ENCODE assay signal across 28 cellular contexts in genomic region chr9:116599342-116599884, GRCh38.
DNase-seq lines count a peak whose midpoint lies in the region; ATAC-seq and TF ChIP-seq lines count a peak whose summit lies in the region.
"Had no signal": no experiment of that assay in that cellular context is flagged by ENCODE, and none has a peak within 500 bp of the region (broad histone marks: within the 10 kb centered on the region; RNA-seq: fewer than 3 reads in every experiment).

No MANE protein-coding gene starts in this region.

- no peak overlapping the region for H3K4me3 Mint-ChIP-seq in activated CD4-positive, alpha-beta memory T cell treated with anti-CD3 and anti-CD28 coated beads, Interleukin-2, amount 10 ng/mL, durations not matched to agents 7 days and 5 days
- H3K4me3 Mint-ChIP-seq: activated CD4-positive, alpha-beta memory T cell treated with anti-CD3 and anti-CD28 coated beads for 36 hours; activated naive CD4-positive, alpha-beta T cell treated with anti-CD3 and anti-CD28 coated beads, Interleukin-2, amount 10 ng/mL, durations not matched to agents 7 days and 5 days; B cell; effector memory CD8-positive, alpha-beta T cell had no signal

- POLR2A ChIA-PET in activated CD4-positive, alpha-beta memory T cell treated with anti-CD3 and anti-CD28 coated beads, Interleukin-2, amount 10 ng/mL, durations not matched to agents 7 days and 5 days (lab: Charles Lee), result no interaction called here

- H3K36me3 Mint-ChIP-seq in activated CD4-positive, alpha-beta memory T cell treated with anti-CD3 and anti-CD28 coated beads, Interleukin-2, amount 10 ng/mL, durations not matched to agents 7 days and 5 days (ENCODE audit: low read depth), result no peaks in the 10 kb centered on the region
- H3K36me3 Mint-ChIP-seq: activated naive CD4-positive, alpha-beta T cell treated with anti-CD3 and anti-CD28 coated beads, Interleukin-2, amount 10 ng/mL, durations not matched to agents 7 days and 5 days had no signal

- no peak overlapping the region for H3K27ac Mint-ChIP-seq in activated CD4-positive, alpha-beta memory T cell treated with anti-CD3 and anti-CD28 coated beads, Interleukin-2, amount 10 ng/mL, durations not matched to agents 7 days and 5 days
- H3K27ac Mint-ChIP-seq: activated CD4-positive, alpha-beta memory T cell treated with anti-CD3 and anti-CD28 coated beads for 36 hours; activated naive CD4-positive, alpha-beta T cell treated with anti-CD3 and anti-CD28 coated beads, Interleukin-2, amount 10 ng/mL, durations not matched to agents 7 days and 5 days; B cell; effector memory CD8-positive, alpha-beta T cell had no signal

- no peak for ATAC-seq in HG02981 (IDR thresholded peaks at IDR 0.05; ENCODE audit: unreplicated experiment)
- ATAC-seq: A549; effector memory CD8-positive, alpha-beta T cell; stimulated activated naive CD8-positive, alpha-beta T cell treated with anti-CD3 and anti-CD28 coated beads, Interleukin-15, Interleukin-2, amounts not matched to agents 100 U/mL and 50 U/mL, for 24 hours had no signal

- H3K9me3 ChIP-seq in spleen, result no peaks in the 10 kb centered on the region
- H3K9me3 ChIP-seq: A549, esophagus muscularis mucosa, left ventricle myocardium inferior, neutrophil, thoracic aorta, vagina had no signal

- H3K4me1 ChIP-seq in spleen, result no peaks in the 10 kb centered on the region
- H3K4me1 ChIP-seq: esophagus muscularis mucosa, left ventricle myocardium inferior had no signal

- H3K4me3 ChIP-seq in cardiac fibroblast (replicated peaks in 1 of 2; ENCODE audit: low read depth in 2 of 2, low read length in 2 of 2) (no peak overlapping the region), kidney epithelial cell (ENCODE audit: low read depth, low read length) (no peak overlapping the region), spleen (no peak overlapping the region)
- H3K4me3 ChIP-seq: A549, esophagus muscularis mucosa, left ventricle myocardium inferior, thoracic aorta, vagina had no signal

- 82 to 98% (median 93%) methylated on average over 2 of the region's 2 CpGs for WGBS in spleen, 5 donors

- CTCF ChIA-PET in activated CD4-positive, alpha-beta memory T cell treated with anti-CD3 and anti-CD28 coated beads, Interleukin-2, amount 10 ng/mL, durations not matched to agents 7 days and 5 days (lab: Charles Lee), result no interaction called here

- peak; percentile 3 for DNase-seq in NAMALWA (ENCODE audit: low spot score)
- DNase-seq in cardiac fibroblast (ENCODE audit: low read depth in 2 of 2), result no peak
- no peak for DNase-seq in kidney epithelial cell (ENCODE audit: low read depth)
- DNase-seq in central memory CD4-positive, alpha-beta T cell, result no peak
- no peak for DNase-seq in spleen
- DNase-seq in activated CD4-positive, alpha-beta memory T cell treated with anti-CD3 and anti-CD28 coated beads, Interleukin-2, amount 10 ng/mL, durations not matched to agents 7 days and 5 days, result no peak
- DNase-seq: activated CD4-positive, alpha-beta memory T cell treated with anti-CD3 and anti-CD28 coated beads for 36 hours; activated CD4-positive, CD25-positive, alpha-beta regulatory T cell treated with anti-CD3 and anti-CD28 coated beads, Interleukin-2, amount 50 U/mL, for 72 hours; activated CD8-positive, alpha-beta memory T cell treated with anti-CD3 and anti-CD28 coated beads, Interleukin-2, amount 50 U/mL, for 48 hours; activated naive CD4-positive, alpha-beta T cell treated with anti-CD3 and anti-CD28 coated beads, Interleukin-2, amount 10 ng/mL, durations not matched to agents 7 days and 5 days; amniotic stem cell; cortex of kidney; effector memory CD8-positive, alpha-beta T cell; GDM1; IMR-90; left ventricle myocardium inferior; NCI-H2029; NCI-H2227 treated with DMSO at 0.1 percent for 48 hours; NCI-H526 treated with DMSO at 0.1 percent for 48 hours; stimulated activated naive CD8-positive, alpha-beta T cell treated with anti-CD3 and anti-CD28 coated beads, Interleukin-15, Interleukin-2, amounts not matched to agents 100 U/mL and 50 U/mL, for 24 hours had no signal

- no peak for TF ChIP-seq POLR2A in spleen (IDR thresholded peaks at IDR 0.05)

- no peaks in the 10 kb centered on the region for H3K9me3 Mint-ChIP-seq in activated CD4-positive, alpha-beta memory T cell treated with anti-CD3 and anti-CD28 coated beads, Interleukin-2, amount 10 ng/mL, durations not matched to agents 7 days and 5 days
- H3K9me3 Mint-ChIP-seq: activated CD4-positive, alpha-beta memory T cell treated with anti-CD3 and anti-CD28 coated beads for 36 hours; activated naive CD4-positive, alpha-beta T cell treated with anti-CD3 and anti-CD28 coated beads, Interleukin-2, amount 10 ng/mL, durations not matched to agents 7 days and 5 days; effector memory CD8-positive, alpha-beta T cell had no signal

- no peaks in the 10 kb centered on the region for H3K4me1 Mint-ChIP-seq in activated CD4-positive, alpha-beta memory T cell treated with anti-CD3 and anti-CD28 coated beads, Interleukin-2, amount 10 ng/mL, durations not matched to agents 7 days and 5 days
- H3K4me1 Mint-ChIP-seq: activated naive CD4-positive, alpha-beta T cell treated with anti-CD3 and anti-CD28 coated beads, Interleukin-2, amount 10 ng/mL, durations not matched to agents 7 days and 5 days; B cell had no signal

- H3K27ac ChIP-seq in C4-2B (no peak overlapping the region), spleen (no peak overlapping the region)
- H3K27ac ChIP-seq: A549, esophagus muscularis mucosa, left ventricle myocardium inferior, neutrophil, thoracic aorta, vagina had no signal

- no peaks in the 10 kb centered on the region for H3K36me3 ChIP-seq in kidney epithelial cell (ENCODE audit: control insufficient read depth, insufficient read depth, low read length)
- H3K36me3 ChIP-seq in spleen, result peaks cover 0 to 3% (median 0%) of the 10 kb centered on the region in 6 donors
- H3K36me3 ChIP-seq: left ventricle myocardium inferior, neutrophil, thoracic aorta, vagina had no signal

- peak; percentile 18; the same call in 1 of the 2 replicates for TF ChIP-seq CTCF in C4-2B (conservative IDR thresholded peaks at IDR 0.05)
- TF ChIP-seq CTCF in cardiac fibroblast (IDR thresholded peaks at IDR 0.05; ENCODE audit: low read depth, low read length), result peak; percentile 23
- peak; percentile 6 for TF ChIP-seq CTCF in kidney epithelial cell (IDR thresholded peaks at IDR 0.05; ENCODE audit: insufficient read depth, low read length, poor library complexity, severe bottlenecking)
- no peak for TF ChIP-seq CTCF in spleen (IDR thresholded peaks at IDR 0.05 in 8 of 11, conservative IDR thresholded peaks at IDR 0.05 in 3 of 11)

- H3K27me3 Mint-ChIP-seq in activated CD4-positive, alpha-beta memory T cell treated with anti-CD3 and anti-CD28 coated beads, Interleukin-2, amount 10 ng/mL, durations not matched to agents 7 days and 5 days, result no peaks in the 10 kb centered on the region
- H3K27me3 Mint-ChIP-seq: activated CD4-positive, alpha-beta memory T cell treated with anti-CD3 and anti-CD28 coated beads for 36 hours; activated naive CD4-positive, alpha-beta T cell treated with anti-CD3 and anti-CD28 coated beads, Interleukin-2, amount 10 ng/mL, durations not matched to agents 7 days and 5 days; B cell; effector memory CD8-positive, alpha-beta T cell had no signal

- H3K27me3 ChIP-seq in kidney epithelial cell (ENCODE audit: control insufficient read depth, insufficient read depth, low read length) (no peaks in the 10 kb centered on the region), spleen (replicated peaks in 1 of 7) (no peaks in the 10 kb centered on the region)
- H3K27me3 ChIP-seq: esophagus muscularis mucosa, neutrophil, vagina had no signal

- intact Hi-C loops in spleen (cut with DNase I; ENCODE audit: low total_unique reads), result no loop called here

Comparison
In these comparisons a context has a peak if more than half of its experiments do, and no peak if none do; other contexts are left out.
1. CTCF ChIP-seq: peak in C4-2B (single experiment), cardiac fibroblast (single experiment) and kidney epithelial cell (single experiment); none in spleen (0 of 11).